In the genomic region with DNA sequence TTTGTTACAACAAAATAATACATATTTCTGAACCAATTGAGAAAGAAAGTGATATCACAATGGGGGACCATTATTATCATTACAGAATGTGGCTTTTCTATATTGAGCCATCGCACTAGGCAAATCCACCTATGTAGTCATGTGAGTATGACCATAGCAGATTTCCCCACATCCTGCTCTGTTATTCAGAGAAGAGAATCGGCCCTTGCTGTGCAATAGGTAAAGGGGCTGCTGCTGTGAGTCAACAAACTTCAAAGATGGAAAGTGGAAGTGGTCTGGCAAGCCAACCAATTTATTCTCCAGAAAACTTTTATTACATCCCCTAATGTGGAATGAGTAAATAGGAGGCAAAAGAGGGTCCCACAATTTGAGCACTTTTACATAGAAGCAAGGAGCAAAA, we compare ENCODE assay signal across 12 cellular contexts.
A peak's percentile ranks its signal among the peaks of the same experiment; 100 is the strongest.
DNase-seq lines count a peak whose midpoint lies in the region; TF ChIP-seq lines count a peak whose summit lies in the region.
"Had no signal": no experiment of that assay in that cellular context is flagged by ENCODE, and none has a peak within 500 bp of the region (broad histone marks: within the 10 kb centered on the region; RNA-seq: fewer than 3 reads in every experiment).

No MANE protein-coding gene starts in this region.

- H3K27me3 ChIP-seq in BE2C: no peaks in the 10 kb centered on the region
- H3K27me3 ChIP-seq: BLaER1 had no signal

- DNase-seq in HT1080 (ENCODE audit: low read depth) (peak; percentile 50), NB4 (ENCODE audit: low read depth) (peak; percentile 15), SIG-M5 (lab: John Stamatoyannopoulos, UW) (peak; percentile 22), choroid plexus epithelial cell (ENCODE audit: low read depth) (peak; percentile 4), iPS-NIHi7 (ENCODE audit: extremely low spot score) (no peak), BE2C (no peak), NCI-H1436 treated with DMSO at 0.1 percent for 48 hours (lab: John Stamatoyannopoulos, UW) (no peak)
- DNase-seq: CD8-positive, alpha-beta memory T cell; DMS53 had no signal

- no peaks in the 10 kb centered on the region for H3K9me3 ChIP-seq in BE2C
- H3K9me3 ChIP-seq: A549, BLaER1 had no signal

- H3K4me1 ChIP-seq in BE2C: no peaks in the 10 kb centered on the region
- H3K4me1 ChIP-seq: A549 had no signal

- TF ChIP-seq POLR2A in NB4 (IDR thresholded peaks at IDR 0.05; ENCODE audit: extremely low read depth, insufficient read length): no peak

- H3K4me3 ChIP-seq in NB4 (ENCODE audit: low read depth, low read length): no peak overlapping the region
- H3K4me3 ChIP-seq in choroid plexus epithelial cell (ENCODE audit: low read depth, low read length): no peak overlapping the region
- H3K4me3 ChIP-seq in BE2C (ENCODE audit: low read depth, low read length): no peak overlapping the region
- H3K4me3 ChIP-seq: A549, BLaER1, GM12878 had no signal

- no peak for TF ChIP-seq CTCF in NB4 (IDR thresholded peaks at IDR 0.05; ENCODE audit: low read depth, low read length)
- TF ChIP-seq CTCF in choroid plexus epithelial cell (conservative IDR thresholded peaks at IDR 0.05; ENCODE audit: low read depth, low read length): no peak
- TF ChIP-seq CTCF in BE2C (IDR thresholded peaks at IDR 0.05; ENCODE audit: low read depth, low read length): no peak

- H3K36me3 ChIP-seq in BE2C: no peaks in the 10 kb centered on the region
- H3K36me3 ChIP-seq: BLaER1 had no signal

Comparison
In these comparisons a context has a peak if more than half of its experiments do, and no peak if none do; other contexts are left out.
1. DNase-seq: peak in HT1080 (single experiment), NB4 (single experiment), SIG-M5 (single experiment) and choroid plexus epithelial cell (single experiment); none in iPS-NIHi7 (single experiment), BE2C (single experiment) and NCI-H1436 treated with DMSO at 0.1 percent for 48 hours (single experiment).